In the genomic region with DNA sequence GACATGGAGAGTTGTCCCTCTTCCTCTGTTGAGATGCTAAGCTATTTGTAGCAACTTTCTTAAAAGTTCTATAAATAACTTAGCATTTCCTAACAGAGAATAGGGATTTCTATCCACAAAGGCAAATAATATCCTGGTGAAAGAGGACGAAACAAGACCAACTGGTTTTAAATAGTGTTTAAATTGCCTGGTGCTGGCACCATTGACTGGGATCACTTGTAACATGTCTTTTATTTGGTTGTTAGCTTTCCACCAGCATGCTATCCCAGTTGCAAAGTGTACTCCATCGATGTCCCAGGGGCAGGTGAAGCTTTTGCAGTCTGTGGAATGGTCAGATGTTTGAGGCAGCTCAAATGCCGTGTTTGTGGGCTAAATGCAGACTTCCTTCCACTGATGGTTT, we compare ENCODE assay signal across 19 cellular contexts. TPM values are rescaled to one million over a fixed set of nuclear protein-coding genes. Genes with fewer than 3 reads are reported as not detected.
DNase-seq lines count a peak whose midpoint lies in the region; ATAC-seq and TF ChIP-seq lines count a peak whose summit lies in the region.
"Had no signal": no experiment of that assay in that cellular context is flagged by ENCODE, and none has a peak within 500 bp of the region (broad histone marks: within the 10 kb centered on the region; RNA-seq: fewer than 3 reads in every experiment).

No MANE protein-coding gene starts in this region.

- no peak overlapping the region for H3K4me3 ChIP-seq in BLaER1
- H3K4me3 ChIP-seq: MG63 had no signal

- POLR2A ChIA-PET in CD4-positive, alpha-beta T cell (lab: Charles Lee) = no interaction called here

- no peaks in the 10 kb centered on the region for H3K9me3 ChIP-seq in BLaER1
- H3K9me3 ChIP-seq in CD4-positive, alpha-beta T cell (ENCODE audit: control insufficient read depth, low read length) = no peaks in the 10 kb centered on the region
- H3K9me3 ChIP-seq: MG63 had no signal

- peak overlapping the region; percentile 63 for H3K4me3 Mint-ChIP-seq in CD4-positive, alpha-beta T cell
- H3K4me3 Mint-ChIP-seq in brain = peak overlapping the region in 3 of 5 experiments; percentile 19 to 81 (median 25)
- H3K4me3 Mint-ChIP-seq: HFFc6 had no signal

- peaks cover 69% of the 10 kb centered on the region for H4K20me1 ChIP-seq in BLaER1

- H3K36me3 Mint-ChIP-seq in CD4-positive, alpha-beta T cell (ENCODE audit: low read depth) = peaks cover 44% of the 10 kb centered on the region
- H3K36me3 Mint-ChIP-seq in brain = peaks cover 19% of the 10 kb centered on the region

- ATAC-seq in CD4-positive, alpha-beta T cell (ENCODE audit: poor library complexity) = no peak
- ATAC-seq in sciatic nerve (no peak), HG03457 (IDR thresholded peaks at IDR 0.05; ENCODE audit: unreplicated experiment) (no peak)
- ATAC-seq in stimulated activated naive CD8-positive, alpha-beta T cell treated with anti-CD3 and anti-CD28 coated beads, Interleukin-15, Interleukin-2, amounts not matched to agents 100 U/mL and 50 U/mL, for 24 hours = no peak

- H3K9ac ChIP-seq in BLaER1 = no peak overlapping the region
- H3K9ac ChIP-seq: KMS-11 had no signal

- peaks cover 77% of the 10 kb centered on the region for H3K4me1 ChIP-seq in BLaER1

- no peak overlapping the region for H3K27ac ChIP-seq in BLaER1
- no peak overlapping the region for H3K27ac ChIP-seq in CD4-positive, alpha-beta T cell (ENCODE audit: low read depth, low read length)
- H3K27ac ChIP-seq: KMS-11 had no signal

- H3K27ac Mint-ChIP-seq in CD4-positive, alpha-beta T cell = peak overlapping the region; percentile 24
- peak overlapping the region in 1 of 5 experiments; percentile 6 for H3K27ac Mint-ChIP-seq in brain
- H3K27ac Mint-ChIP-seq: HFFc6 had no signal

- intact Hi-C loops in CD4-positive, alpha-beta T cell (cut with DNase I, micrococcal nuclease) = loop anchor here in 1 of 2 experiments (10.0 kb wide), 1 partner anchor 683 kb away; no protein-coding TSS in a partner anchor
- intact Hi-C loops in sciatic nerve (cut with DNase I) = no loop called here

- peaks cover 54% of the 10 kb centered on the region for H3K4me1 Mint-ChIP-seq in CD4-positive, alpha-beta T cell (ENCODE audit: low read depth)
- peaks cover 47% of the 10 kb centered on the region for H3K4me1 Mint-ChIP-seq in brain

- DNase-seq in CD4-positive, alpha-beta T cell = no peak
- peak; percentile 2 for DNase-seq in sciatic nerve (ENCODE audit: low spot score)
- DNase-seq in putamen (ENCODE audit: low spot score) = no peak
- no peak for DNase-seq in stimulated activated naive CD8-positive, alpha-beta T cell treated with anti-CD3 and anti-CD28 coated beads, Interleukin-15, Interleukin-2, amounts not matched to agents 100 U/mL and 50 U/mL, for 24 hours
- DNase-seq: CD4-positive, CD25-positive, alpha-beta regulatory T cell; DMS79; HFFc6; MG63; NCI-H1092; NCI-H146; NCI-H2107; NCI-H446; NCI-H69; NK-92 treated with Interleukin-12 subunit alpha and Interleukin-12 subunit beta, amount 100 ng/mL, for 24 hours had no signal

- H3K27me3 Mint-ChIP-seq in CD4-positive, alpha-beta T cell = no peaks in the 10 kb centered on the region
- H3K27me3 Mint-ChIP-seq in brain = peaks cover 4% of the 10 kb centered on the region
- H3K27me3 Mint-ChIP-seq: CD4-positive, CD25-positive, alpha-beta regulatory T cell had no signal

- H3K36me3 ChIP-seq in BLaER1 = peaks cover 34% of the 10 kb centered on the region

- CTCF ChIA-PET in CD4-positive, alpha-beta T cell (lab: Charles Lee) = interaction anchor here (1.1 kb wide), 1 partner anchor 76 kb away, joined by 3 read pairs; no protein-coding TSS in a partner anchor

- TF ChIP-seq CTCF in CD4-positive, alpha-beta T cell (IDR thresholded peaks at IDR 0.05) = no peak
- no peak for TF ChIP-seq CTCF in brain (conservative IDR thresholded peaks at IDR 0.05)

- H3K9me3 Mint-ChIP-seq in CD4-positive, alpha-beta T cell = no peaks in the 10 kb centered on the region
- no peaks in the 10 kb centered on the region for H3K9me3 Mint-ChIP-seq in brain
- H3K9me3 Mint-ChIP-seq: CD4-positive, CD25-positive, alpha-beta regulatory T cell; HFFc6 had no signal

- no peaks in the 10 kb centered on the region for H3K27me3 ChIP-seq in BLaER1
- no peaks in the 10 kb centered on the region for H3K27me3 ChIP-seq in CD4-positive, alpha-beta T cell (ENCODE audit: control insufficient read depth, insufficient read depth, low read length)
- H3K27me3 ChIP-seq: MG63 had no signal

- peak overlapping the region; percentile 68 for H3K4me2 ChIP-seq in BLaER1
- H3K4me2 ChIP-seq: KMS-11 had no signal

RNA-seq across cellular contexts. Expression of gene SUFU, which starts 3.7 kb away (rescaled TPM):
- total RNA-seq in CD4-positive, alpha-beta T cell = 1 to 10 TPM; 6.7 to 7.3 TPM
- polyA plus RNA-seq in brain (ENCODE audit: insufficient read depth, low read depth, low replicate concordance) = 14.5 TPM
- total RNA-seq in sciatic nerve = 19.7 TPM

RNA-seq across cellular contexts. Expression of gene ACTR1A, which starts 5.0 kb away (rescaled TPM):
- 10 to 100 TPM; 43.3 to 46.3 TPM for total RNA-seq in CD4-positive, alpha-beta T cell
- 195 TPM for polyA plus RNA-seq in brain (ENCODE audit: insufficient read depth, low read depth, low replicate concordance)
- 84.3 TPM for total RNA-seq in sciatic nerve

RNA-seq across cellular contexts. Expression of gene C10orf95, which starts 56.2 kb away (rescaled TPM):
- under 1 TPM; 0.16 to 0.28 TPM for total RNA-seq in CD4-positive, alpha-beta T cell
- polyA plus RNA-seq in brain (ENCODE audit: insufficient read depth, low read depth, low replicate concordance) = 0.53 TPM
- total RNA-seq in sciatic nerve = not detected
- total RNA-seq: SK-MEL-5 had no signal
